Comparison of ENCODE assay signal across 8 cellular contexts in the genomic region with DNA sequence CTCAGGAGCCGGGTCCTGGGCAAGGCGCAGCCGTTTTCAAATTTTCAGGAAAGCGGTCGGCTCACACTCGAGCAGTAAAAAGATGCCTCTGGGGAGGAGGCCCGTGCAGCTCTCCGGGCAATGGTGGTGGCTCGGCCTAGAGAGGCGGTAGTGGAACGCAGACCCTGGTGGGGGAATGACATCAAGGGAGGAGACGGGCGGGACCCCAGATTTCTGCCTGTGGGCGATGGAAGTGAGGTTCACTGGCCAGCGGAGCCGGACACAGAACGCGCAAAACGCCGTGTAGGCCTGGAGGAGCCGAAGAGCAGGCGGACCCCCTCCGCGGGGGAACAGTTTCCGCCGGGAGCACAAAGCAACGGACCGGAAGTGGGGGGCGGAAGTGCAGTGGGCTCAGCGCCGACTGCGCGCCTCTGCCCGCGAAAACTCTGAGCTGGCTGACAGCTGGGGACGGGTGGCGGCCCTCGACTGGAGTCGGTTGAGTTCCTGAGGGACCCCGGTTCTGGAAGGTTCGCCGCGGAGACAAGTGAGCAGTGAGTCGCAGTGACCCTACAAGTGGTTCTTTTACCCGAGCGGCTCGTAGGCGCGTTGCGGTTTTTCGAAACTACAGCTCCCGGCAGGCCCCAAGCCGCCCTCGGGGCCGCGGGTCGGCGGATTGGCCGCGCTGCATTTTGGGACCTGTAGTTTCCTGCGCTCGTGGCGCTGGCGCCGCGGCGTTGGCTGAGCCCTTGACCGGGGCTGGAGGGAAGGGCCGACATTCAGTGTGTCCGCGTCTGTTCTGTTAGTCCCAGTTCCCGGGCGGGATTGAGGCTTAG. TPM values are rescaled to one million over a fixed set of nuclear protein-coding genes. Genes with fewer than 3 reads are reported as not detected.
DNase-seq lines count a peak whose midpoint lies in the region; ATAC-seq and TF ChIP-seq lines count a peak whose summit lies in the region.

A gene with protein sequence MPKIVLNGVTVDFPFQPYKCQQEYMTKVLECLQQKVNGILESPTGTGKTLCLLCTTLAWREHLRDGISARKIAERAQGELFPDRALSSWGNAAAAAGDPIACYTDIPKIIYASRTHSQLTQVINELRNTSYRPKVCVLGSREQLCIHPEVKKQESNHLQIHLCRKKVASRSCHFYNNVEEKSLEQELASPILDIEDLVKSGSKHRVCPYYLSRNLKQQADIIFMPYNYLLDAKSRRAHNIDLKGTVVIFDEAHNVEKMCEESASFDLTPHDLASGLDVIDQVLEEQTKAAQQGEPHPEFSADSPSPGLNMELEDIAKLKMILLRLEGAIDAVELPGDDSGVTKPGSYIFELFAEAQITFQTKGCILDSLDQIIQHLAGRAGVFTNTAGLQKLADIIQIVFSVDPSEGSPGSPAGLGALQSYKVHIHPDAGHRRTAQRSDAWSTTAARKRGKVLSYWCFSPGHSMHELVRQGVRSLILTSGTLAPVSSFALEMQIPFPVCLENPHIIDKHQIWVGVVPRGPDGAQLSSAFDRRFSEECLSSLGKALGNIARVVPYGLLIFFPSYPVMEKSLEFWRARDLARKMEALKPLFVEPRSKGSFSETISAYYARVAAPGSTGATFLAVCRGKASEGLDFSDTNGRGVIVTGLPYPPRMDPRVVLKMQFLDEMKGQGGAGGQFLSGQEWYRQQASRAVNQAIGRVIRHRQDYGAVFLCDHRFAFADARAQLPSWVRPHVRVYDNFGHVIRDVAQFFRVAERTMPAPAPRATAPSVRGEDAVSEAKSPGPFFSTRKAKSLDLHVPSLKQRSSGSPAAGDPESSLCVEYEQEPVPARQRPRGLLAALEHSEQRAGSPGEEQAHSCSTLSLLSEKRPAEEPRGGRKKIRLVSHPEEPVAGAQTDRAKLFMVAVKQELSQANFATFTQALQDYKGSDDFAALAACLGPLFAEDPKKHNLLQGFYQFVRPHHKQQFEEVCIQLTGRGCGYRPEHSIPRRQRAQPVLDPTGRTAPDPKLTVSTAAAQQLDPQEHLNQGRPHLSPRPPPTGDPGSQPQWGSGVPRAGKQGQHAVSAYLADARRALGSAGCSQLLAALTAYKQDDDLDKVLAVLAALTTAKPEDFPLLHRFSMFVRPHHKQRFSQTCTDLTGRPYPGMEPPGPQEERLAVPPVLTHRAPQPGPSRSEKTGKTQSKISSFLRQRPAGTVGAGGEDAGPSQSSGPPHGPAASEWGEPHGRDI (N-terminal part only) (plus strand): TSS at position 376 of the 812 bp plus-strand sequence. CDS start 1,091 bp downstream, outside the sequence.

- 1 to 3% methylated on average over 72 to 73 of the region's 73 CpGs for WGBS in esophagus, 2 donors

- H3K9ac ChIP-seq in mucosa of stomach (ENCODE audit: low read length), result peak within 1 kb of the TSS; percentile 73

- peaks cover 42% of the 10 kb centered on the region for H3K4me1 Mint-ChIP-seq in activated T-cell treated with anti-CD3 and anti-CD28 coated beads, Interleukin-2, amount 50 U/mL, for 24 hours (ENCODE audit: low read depth)

- H3K4me1 ChIP-seq in esophagus (ENCODE audit: control insufficient read depth in 2 of 2, insufficient read depth in 2 of 2, low read length in 1 of 2) (peaks cover 4 to 18% of the 10 kb centered on the region in 2 donors), mucosa of stomach (ENCODE audit: control insufficient read depth, insufficient read depth, low read length) (peaks cover 17% of the 10 kb centered on the region)

- H3K4me3 ChIP-seq in Jurkat, Clone E6-1 (ENCODE audit: low read length), result peak within 1 kb of the TSS; percentile 97
- peak within 1 kb of the TSS; percentile 83 to 88 for H3K4me3 ChIP-seq in esophagus (ENCODE audit: low read depth in 1 of 2, low read length in 2 of 2)
- H3K4me3 ChIP-seq in mucosa of stomach (ENCODE audit: low read length), result peak within 1 kb of the TSS; percentile 57

- DNase-seq in DMS153 treated with DMSO at 0.1 percent for 48 hours (lab: John Stamatoyannopoulos, UW; ENCODE audit: unreplicated experiment), result peak; percentile 87
- peak; percentile 85 for DNase-seq in Jurkat, Clone E6-1 (ENCODE audit: low read depth, low spot score)
- peak; percentile 97 for DNase-seq in activated T-cell treated with anti-CD3 and anti-CD28 coated beads, Interleukin-2, amount 50 U/mL, for 24 hours
- DNase-seq in stimulated activated CD8-positive, alpha-beta memory T cell treated with anti-CD3 and anti-CD28 coated beads, Interleukin-7, amount 100 ng/mL, for 1 hour (ENCODE audit: low read depth in 2 of 2), result peak; percentile 78 to 81

- H3K27me3 ChIP-seq in esophagus (ENCODE audit: control insufficient read depth in 1 of 2, insufficient read depth in 2 of 2, low read length in 2 of 2), result no peaks in the 10 kb centered on the region
- peaks cover 14% of the 10 kb centered on the region for H3K27me3 ChIP-seq in mucosa of stomach (ENCODE audit: control insufficient read depth, insufficient read depth, low read length)

- peak within 1 kb of the TSS; percentile 83 to 86 for H3K27ac ChIP-seq in esophagus (ENCODE audit: low read depth in 2 of 2, low read length in 1 of 2)

- no peaks in the 10 kb centered on the region for H3K27me3 Mint-ChIP-seq in activated T-cell treated with anti-CD3 and anti-CD28 coated beads, Interleukin-2, amount 50 U/mL, for 24 hours

- ATAC-seq in GM21619 (IDR thresholded peaks at IDR 0.05; ENCODE audit: unreplicated experiment), result peak; percentile 78

- peak within 1 kb of the TSS; percentile 97 for H3K4me3 Mint-ChIP-seq in activated T-cell treated with anti-CD3 and anti-CD28 coated beads, Interleukin-2, amount 50 U/mL, for 24 hours

- H3K36me3 Mint-ChIP-seq in activated T-cell treated with anti-CD3 and anti-CD28 coated beads, Interleukin-2, amount 50 U/mL, for 24 hours (ENCODE audit: low read depth), result peaks cover 53% of the 10 kb centered on the region

- peak within 1 kb of the TSS; percentile 99 for H3K27ac Mint-ChIP-seq in activated T-cell treated with anti-CD3 and anti-CD28 coated beads, Interleukin-2, amount 50 U/mL, for 24 hours

- H3K9me3 Mint-ChIP-seq in activated T-cell treated with anti-CD3 and anti-CD28 coated beads, Interleukin-2, amount 50 U/mL, for 24 hours, result no peaks in the 10 kb centered on the region

- H3K9me3 ChIP-seq in esophagus (ENCODE audit: control insufficient read depth in 2 of 2, insufficient read depth in 1 of 2, low read depth in 1 of 2, low read length in 1 of 2) (no peaks in the 10 kb centered on the region), mucosa of stomach (ENCODE audit: control insufficient read depth, low read length) (no peaks in the 10 kb centered on the region)

- peaks cover 3 to 19% of the 10 kb centered on the region in 2 donors for H3K36me3 ChIP-seq in esophagus (ENCODE audit: control insufficient read depth in 2 of 2, insufficient read depth in 2 of 2, low read length in 1 of 2)
- H3K36me3 ChIP-seq in mucosa of stomach (ENCODE audit: control insufficient read depth, insufficient read depth, low read length), result no peaks in the 10 kb centered on the region

TF ChIP-seq in PFSK-1, 5 proteins besides CTCF, POLR2A, EP300 and RAD21:
- TF ChIP-seq SIN3A (IDR thresholded peaks at IDR 0.05; ENCODE audit: borderline replicate concordance, insufficient read depth, low read length), result 0 out of 2 replicates have a peak, but pooled peaks have one; percentile 30
- peak; percentile 74 for TF ChIP-seq POLR2AphosphoS5 (IDR thresholded peaks at IDR 0.05; ENCODE audit: low read depth, low read length)
- TF ChIP-seq FOXP2 (optimal IDR thresholded peaks at IDR 0.05; ENCODE audit: borderline replicate concordance, extremely low read depth, extremely low read length, insufficient read depth), result peak; percentile 76
- TF ChIP-seq, protein P1, sequence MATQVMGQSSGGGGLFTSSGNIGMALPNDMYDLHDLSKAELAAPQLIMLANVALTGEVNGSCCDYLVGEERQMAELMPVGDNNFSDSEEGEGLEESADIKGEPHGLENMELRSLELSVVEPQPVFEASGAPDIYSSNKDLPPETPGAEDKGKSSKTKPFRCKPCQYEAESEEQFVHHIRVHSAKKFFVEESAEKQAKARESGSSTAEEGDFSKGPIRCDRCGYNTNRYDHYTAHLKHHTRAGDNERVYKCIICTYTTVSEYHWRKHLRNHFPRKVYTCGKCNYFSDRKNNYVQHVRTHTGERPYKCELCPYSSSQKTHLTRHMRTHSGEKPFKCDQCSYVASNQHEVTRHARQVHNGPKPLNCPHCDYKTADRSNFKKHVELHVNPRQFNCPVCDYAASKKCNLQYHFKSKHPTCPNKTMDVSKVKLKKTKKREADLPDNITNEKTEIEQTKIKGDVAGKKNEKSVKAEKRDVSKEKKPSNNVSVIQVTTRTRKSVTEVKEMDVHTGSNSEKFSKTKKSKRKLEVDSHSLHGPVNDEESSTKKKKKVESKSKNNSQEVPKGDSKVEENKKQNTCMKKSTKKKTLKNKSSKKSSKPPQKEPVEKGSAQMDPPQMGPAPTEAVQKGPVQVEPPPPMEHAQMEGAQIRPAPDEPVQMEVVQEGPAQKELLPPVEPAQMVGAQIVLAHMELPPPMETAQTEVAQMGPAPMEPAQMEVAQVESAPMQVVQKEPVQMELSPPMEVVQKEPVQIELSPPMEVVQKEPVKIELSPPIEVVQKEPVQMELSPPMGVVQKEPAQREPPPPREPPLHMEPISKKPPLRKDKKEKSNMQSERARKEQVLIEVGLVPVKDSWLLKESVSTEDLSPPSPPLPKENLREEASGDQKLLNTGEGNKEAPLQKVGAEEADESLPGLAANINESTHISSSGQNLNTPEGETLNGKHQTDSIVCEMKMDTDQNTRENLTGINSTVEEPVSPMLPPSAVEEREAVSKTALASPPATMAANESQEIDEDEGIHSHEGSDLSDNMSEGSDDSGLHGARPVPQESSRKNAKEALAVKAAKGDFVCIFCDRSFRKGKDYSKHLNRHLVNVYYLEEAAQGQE (IDR thresholded peaks at IDR 0.05; ENCODE audit: insufficient read depth in 1 of 2, low read depth in 2 of 2, low read length in 2 of 2), result peak; percentile 58 to 67; a peak in 3 of 4 replicates
- TF ChIP-seq TAF1 (IDR thresholded peaks at IDR 0.05; ENCODE audit: borderline replicate concordance, insufficient read depth, low read length), result peak; percentile 94

RNA-seq across cellular contexts. Expression of the gene that starts here (rescaled TPM):
- polyA plus RNA-seq in Jurkat, Clone E6-1 (2012; ENCODE audit: insufficient read depth, insufficient read length), result 22.2 TPM
- polyA plus RNA-seq in PFSK-1 (2012; ENCODE audit: insufficient read length, low read depth), result 18.7 TPM
- polyA plus RNA-seq in esophagus, result 10 to 100 TPM in 1 of 2 donors, 1 to 10 TPM in 1; 8.1 to 14.5 TPM

Comparison
In these comparisons a context has a peak if more than half of its experiments do, and no peak if none do; other contexts are left out.
1. Peak in every context shown above with its lines: DNase-seq, ATAC-seq, H3K4me3 ChIP-seq and H3K27ac ChIP-seq.